8 cellular contexts compared by ENCODE assay signal in genomic region chr20:49534314-49534713, GRCh38. TPM values are rescaled to one million over a fixed set of nuclear protein-coding genes. Genes with fewer than 3 reads are reported as not detected.
DNase-seq lines count a peak whose midpoint lies in the region; ATAC-seq and TF ChIP-seq lines count a peak whose summit lies in the region.

No MANE protein-coding gene starts in this region.

- intact Hi-C loops in activated CD4-positive, alpha-beta T cell treated with anti-CD3 and anti-CD28 coated beads for 36 hours (cut with DNase I, micrococcal nuclease) = loop anchor here (1.0 to 10.0 kb wide), 5 partner anchors 50 to 200 kb away; partner anchors contain the start of genes B4GALT5 (in 1 of the 2) and KCNB1 (in 1 of the 2)

- H3K9me3 ChIP-seq in H9 (ENCODE audit: control insufficient read depth, low read depth, low read length) = no peaks in the 10 kb centered on the region

- H3K79me2 ChIP-seq in H9 (ENCODE audit: insufficient read depth, low read length) = no peaks in the 10 kb centered on the region

- no peak overlapping the region for H3K4me2 ChIP-seq in H9 (ENCODE audit: insufficient read depth, insufficient read length, low read length)

- H3K56ac ChIP-seq in H9 (ENCODE audit: insufficient read length, low read depth, low read length) = no peak overlapping the region

- H3K27ac Mint-ChIP-seq in H9 = no peak overlapping the region
- H3K27ac Mint-ChIP-seq in activated CD4-positive, alpha-beta T cell treated with anti-CD3 and anti-CD28 coated beads for 36 hours = peak overlapping the region; percentile 65

- no peak overlapping the region for H2BK12ac ChIP-seq in H9 (ENCODE audit: insufficient read length, low read depth, low read length)

- no peak overlapping the region for H4K91ac ChIP-seq in H9 (ENCODE audit: insufficient read length, low read depth, low read length)

- no peaks in the 10 kb centered on the region for H3K4me1 Mint-ChIP-seq in H9
- peaks cover 15% of the 10 kb centered on the region for H3K4me1 Mint-ChIP-seq in activated CD4-positive, alpha-beta T cell treated with anti-CD3 and anti-CD28 coated beads for 36 hours

- peaks cover 6 to 36% (median 23%) of the 10 kb centered on the region in 3 experiments; a peak in 6 of 7 replicates for H3K36me3 Mint-ChIP-seq in H9 (ENCODE audit: insufficient read depth in 1 of 3, low read depth in 3 of 3)
- no peaks in the 10 kb centered on the region for H3K36me3 Mint-ChIP-seq in activated CD4-positive, alpha-beta T cell treated with anti-CD3 and anti-CD28 coated beads for 36 hours (ENCODE audit: low read depth)

- no peak overlapping the region for H3K9ac ChIP-seq in H9 (ENCODE audit: extremely low read depth, insufficient read length, low read length)

- H2AK5ac ChIP-seq in H9 (ENCODE audit: insufficient read length, low read length) = no peak overlapping the region

- H3K4me3 Mint-ChIP-seq in H9 = no peak overlapping the region
- no peak overlapping the region for H3K4me3 Mint-ChIP-seq in activated CD4-positive, alpha-beta T cell treated with anti-CD3 and anti-CD28 coated beads for 36 hours

- POLR2A ChIA-PET in activated CD4-positive, alpha-beta T cell treated with anti-CD3 and anti-CD28 coated beads for 36 hours (lab: Charles Lee) = interaction anchor here (1.0 kb wide), 1 partner anchor 137 kb away, joined by 4 read pairs; no protein-coding TSS in a partner anchor

- H4K20me1 ChIP-seq in H9 (ENCODE audit: control insufficient read depth, insufficient read depth, insufficient read length) = no peaks in the 10 kb centered on the region

- no peak overlapping the region for H2BK15ac ChIP-seq in H9 (ENCODE audit: low read depth, low read length)

- no peak overlapping the region for H4K8ac ChIP-seq in H9 (replicated peaks; ENCODE audit: insufficient read length, low read depth, low read length)

- H2BK5ac ChIP-seq in H9 (ENCODE audit: insufficient read length, low read length) = no peak overlapping the region

- H3K23me2 ChIP-seq in H9 (ENCODE audit: insufficient read length, low read depth, low read length, poor library complexity, severe bottlenecking) = no peaks in the 10 kb centered on the region

- H3K4ac ChIP-seq in H9 (ENCODE audit: low read depth, low read length) = no peak overlapping the region

- no peak overlapping the region for H2AFZ ChIP-seq in H9 (ENCODE audit: low read length)

- H3K9me3 Mint-ChIP-seq in H9 = peaks cover 0 to 2% of the 10 kb centered on the region in 2 experiments; a peak in 1 of 5 replicates
- H3K9me3 Mint-ChIP-seq in activated CD4-positive, alpha-beta T cell treated with anti-CD3 and anti-CD28 coated beads for 36 hours (ENCODE audit: low read depth) = no peaks in the 10 kb centered on the region

- WGBS in H9 (ENCODE audit: extremely low coverage, insufficient read length, low lambda C conversion rate) = no CpG with 5 or more reads among the region's 3 CpGs

- no peak overlapping the region for H3K4me3 ChIP-seq in coronary artery

- no peak overlapping the region for H2BK120ac ChIP-seq in H9 (ENCODE audit: low read depth, low read length, poor library complexity, severe bottlenecking)

- no peak overlapping the region for H3K18ac ChIP-seq in H9 (ENCODE audit: insufficient read length, low read depth, low read length)

- H3K27ac ChIP-seq in H9 (ENCODE audit: insufficient read length, low read depth, low read length) (no peak overlapping the region), coronary artery (peak overlapping the region in 1 of 2 donors; percentile 49)

- no peaks in the 10 kb centered on the region for H3K27me3 Mint-ChIP-seq in H9 (ENCODE audit: low read depth)
- peaks cover 12% of the 10 kb centered on the region for H3K27me3 Mint-ChIP-seq in activated CD4-positive, alpha-beta T cell treated with anti-CD3 and anti-CD28 coated beads for 36 hours

- ATAC-seq in activated CD4-positive, alpha-beta T cell treated with anti-CD3 and anti-CD28 coated beads for 36 hours = peak; percentile 74
- ATAC-seq in HG02571 (IDR thresholded peaks at IDR 0.05; ENCODE audit: unreplicated experiment) = no peak

- no peak overlapping the region for H3T11ph ChIP-seq in H9 (ENCODE audit: low read length)

- CTCF ChIA-PET in activated CD4-positive, alpha-beta T cell treated with anti-CD3 and anti-CD28 coated beads for 36 hours (lab: Charles Lee) = interaction anchor here (0.6 to 2.0 kb wide), 17 partner anchors 9 to 488 kb away, joined by 3 to 11 read pairs (median 3); partner anchors contain the start of gene CSE1L

- TF ChIP-seq CTCF in H9 (conservative IDR thresholded peaks at IDR 0.05) (peak; percentile 84), coronary artery (IDR thresholded peaks at IDR 0.05) (peak; percentile 62)

- H2BK20ac ChIP-seq in H9 (ENCODE audit: low read depth, low read length, poor library complexity, severe bottlenecking) = no peak overlapping the region

- H3K79me1 ChIP-seq in H9 (ENCODE audit: insufficient read depth, low read depth, low read length, poor library complexity, severe bottlenecking) = no peaks in the 10 kb centered on the region

- H3K4me1 ChIP-seq in H9 (ENCODE audit: insufficient read depth, low read length) = no peaks in the 10 kb centered on the region

- H4K5ac ChIP-seq in H9 (ENCODE audit: insufficient read length, low read depth, low read length) = no peak overlapping the region

- DNase-seq in CD1c-positive myeloid dendritic cell (ENCODE audit: extremely low spot score) (peak; percentile 71), H9 (peak; percentile 77), NCI-H510A (lab: John Stamatoyannopoulos, UW) (peak; percentile 28), coronary artery (ENCODE audit: low spot score) (peak; percentile 72), lung microvascular endothelial cell (ENCODE audit: low read depth in 2 of 2) (peak; percentile 47 to 63)
- DNase-seq in activated CD4-positive, alpha-beta T cell treated with anti-CD3 and anti-CD28 coated beads for 36 hours = peak; percentile 79
- DNase-seq in stimulated activated CD8-positive, alpha-beta memory T cell treated with anti-CD3 and anti-CD28 coated beads, Interleukin-4, amount 100 ng/mL, for 1 hour (ENCODE audit: low read depth in 2 of 2, low spot score in 1 of 2) = peak; percentile 17 to 18

- H3K23ac ChIP-seq in H9 (ENCODE audit: insufficient read length, low read depth, low read length) = no peak overlapping the region

- no peaks in the 10 kb centered on the region for H3K27me3 ChIP-seq in H9 (ENCODE audit: insufficient read depth, low read length)

- H3K14ac ChIP-seq in H9 (ENCODE audit: insufficient read depth, low read length) = no peak overlapping the region

RNA-seq across cellular contexts. Expression of gene PTGIS, which starts 33.6 kb away (rescaled TPM):
- total RNA-seq in H9 (2021) (18.9 and 20.0 TPM in 2 replicates), lung microvascular endothelial cell (0.20 and 0.44 TPM in 2 replicates)
- under 1 TPM; 0.21 to 0.43 TPM for total RNA-seq in activated CD4-positive, alpha-beta T cell treated with anti-CD3 and anti-CD28 coated beads for 36 hours

RNA-seq across cellular contexts. Expression of gene KCNB1, which starts 51.8 kb away (rescaled TPM):
- 0.42 and 0.68 TPM in 2 replicates for total RNA-seq in H9 (2021)
- total RNA-seq in activated CD4-positive, alpha-beta T cell treated with anti-CD3 and anti-CD28 coated beads for 36 hours = not detected
- under 0.01 TPM in 2 replicates for total RNA-seq in lung microvascular endothelial cell

Comparison
In these comparisons a context has a peak if more than half of its experiments do, and no peak if none do; other contexts are left out.
1. DNase-seq: peak in every context shown above with its lines; median percentile 79 in activated CD4-positive, alpha-beta T cell treated with anti-CD3 and anti-CD28 coated beads for 36 hours; 77 in H9; 72 in coronary artery; 71 in CD1c-positive myeloid dendritic cell; 55 in lung microvascular endothelial cell; 28 in NCI-H510A; 18 in stimulated activated CD8-positive, alpha-beta memory T cell treated with anti-CD3 and anti-CD28 coated beads, Interleukin-4, amount 100 ng/mL, for 1 hour.
2. RNA of gene PTGIS, which starts 33.6 kb away (total RNA-seq): 18.9 to 20.0 TPM in H9; 0.21 to 0.43 TPM in activated CD4-positive, alpha-beta T cell treated with anti-CD3 and anti-CD28 coated beads for 36 hours and 0.20 to 0.44 TPM in lung microvascular endothelial cell; every median in the first group is over 10 times any median in the second.